16 cellular contexts compared by ENCODE assay signal in genomic region chr18:54780285-54780861, GRCh38. TPM values are rescaled to one million over a fixed set of nuclear protein-coding genes. Genes with fewer than 3 reads are reported as not detected.
DNase-seq lines count a peak whose midpoint lies in the region; ATAC-seq, FAIRE-seq and TF ChIP-seq lines count a peak whose summit lies in the region.
"Had no signal": no experiment of that assay in that cellular context is flagged by ENCODE, and none has a peak within 500 bp of the region (broad histone marks: within the 10 kb centered on the region; RNA-seq: fewer than 3 reads in every experiment).

No MANE protein-coding gene starts in this region.

- no peaks in the 10 kb centered on the region for H3K23me2 ChIP-seq in H1 (ENCODE audit: low read depth, low read length)

- H4K8ac ChIP-seq in H1 (ENCODE audit: extremely low read depth, insufficient read depth, low read length) = no peak overlapping the region

- H3K4ac ChIP-seq in H1 (replicated peaks; ENCODE audit: insufficient read length, low read depth, low read length) = no peak overlapping the region

- no peaks in the 10 kb centered on the region for H3K27me3 Mint-ChIP-seq in MCF 10A (ENCODE audit: insufficient read depth, unreplicated experiment)
- H3K27me3 Mint-ChIP-seq: CD4-positive, alpha-beta T cell had no signal

- TF ChIP-seq EP300 in H1 (IDR thresholded peaks at IDR 0.05; ENCODE audit: borderline replicate concordance in 1 of 2, low read depth in 2 of 2, low read length in 2 of 2) = no peak

- H4K91ac ChIP-seq in H1 (replicated peaks; ENCODE audit: insufficient read length, low read length) = no peak overlapping the region

- CTCF ChIA-PET in mammary epithelial cell (lab: Charles Lee; ENCODE audit: low non-redundant PET) (no interaction called here), MCF 10A (lab: Yijun Ruan, JAX) (no interaction called here), H1 (lab: Charles Lee; ENCODE audit: partially characterized antibody) (interaction anchor here (0.6 kb wide), 1 partner anchor 590 kb away, joined by 3 read pairs; no protein-coding TSS in a partner anchor)

- H4K5ac ChIP-seq in H1 (ENCODE audit: insufficient read length, low read depth, low read length) = no peak overlapping the region

- DNase-seq in mammary epithelial cell (no peak), MCF 10A (ENCODE audit: unreplicated experiment) (no peak), Kasumi-1 (lab: John Stamatoyannopoulos, UW) (peak; percentile 19 to 22), H1 (ENCODE audit: low read depth in 1 of 2, low spot score in 2 of 2) (no peak)
- DNase-seq in stimulated activated CD4-positive, alpha-beta T cell treated with anti-CD3 and anti-CD28 coated beads, Interleukin-12 subunit alpha, Interleukin-12 subunit beta, amount 100 ng/mL, for 4 hours = no peak
- DNase-seq: 8988T; C1 segment of cervical spinal cord; CD4-positive, alpha-beta T cell; DND-41; GDM1; GOT3 had no signal

- H3K4me1 ChIP-seq in mammary epithelial cell (ENCODE audit: insufficient read depth, low read length) (peaks cover 22% of the 10 kb centered on the region), H1 (replicated peaks in 1 of 4; ENCODE audit: control insufficient read depth in 3 of 4, insufficient read depth in 4 of 4, low read length in 3 of 4) (no peaks in the 10 kb centered on the region)

- no peak overlapping the region for H2AK5ac ChIP-seq in H1 (ENCODE audit: low read depth, low read length)

- H2BK15ac ChIP-seq in H1 (ENCODE audit: low read length) = no peak overlapping the region

- H3K4me3 ChIP-seq in mammary epithelial cell (replicated peaks in 1 of 3; ENCODE audit: insufficient read depth in 1 of 3, low read depth in 2 of 3, low read length in 3 of 3) (no peak overlapping the region), H1 (ENCODE audit: extremely low read depth in 1 of 4, insufficient read depth in 2 of 4, low read depth in 3 of 4, low read length in 4 of 4) (no peak overlapping the region)

- H3K9ac ChIP-seq in mammary epithelial cell (ENCODE audit: insufficient read depth, low read length) (no peak overlapping the region), H1 (replicated peaks in 1 of 4; ENCODE audit: extremely low read depth in 1 of 4, low read depth in 3 of 4, low read length in 3 of 4) (no peak overlapping the region)

- H3K4me3 Mint-ChIP-seq in MCF 10A (ENCODE audit: unreplicated experiment) = no peak overlapping the region
- H3K4me3 Mint-ChIP-seq: CD4-positive, alpha-beta T cell had no signal

- no peak overlapping the region for H3K18ac ChIP-seq in H1 (ENCODE audit: extremely low read depth, low read length)

- H2BK20ac ChIP-seq in H1 (ENCODE audit: low read length) = no peak overlapping the region

- intact Hi-C loops in mammary epithelial cell (cut with micrococcal nuclease) = no loop called here
- intact Hi-C loops in MCF 10A (cut with micrococcal nuclease) = no loop called here

- H3K27ac ChIP-seq in mammary epithelial cell (ENCODE audit: insufficient read depth, low read depth, low read length) (no peak overlapping the region), H1 (ENCODE audit: low read depth, low read length) (no peak overlapping the region)

- no peaks in the 10 kb centered on the region for H3K9me3 Mint-ChIP-seq in MCF 10A (ENCODE audit: unreplicated experiment)
- H3K9me3 Mint-ChIP-seq: CD4-positive, alpha-beta T cell had no signal

- in situ Hi-C loops in mammary epithelial cell (cut with MboI; ENCODE audit: low sequenced_read_pairs in 2 of 2) = no loop called here

- H2AFZ ChIP-seq in mammary epithelial cell (ENCODE audit: low read depth, low read length) (peak overlapping the region; percentile 73), H1 (ENCODE audit: low read length) (no peak overlapping the region)

- no peak for TF ChIP-seq CTCF in mammary epithelial cell (conservative IDR thresholded peaks at IDR 0.05 in 1 of 2, IDR thresholded peaks at IDR 0.05 in 1 of 2; ENCODE audit: extremely low read depth in 1 of 2, insufficient read depth in 1 of 2, low read depth in 1 of 2, low read length in 2 of 2)
- TF ChIP-seq CTCF in MCF 10A (IDR thresholded peaks at IDR 0.05; ENCODE audit: unreplicated experiment) = no peak
- no peak for TF ChIP-seq CTCF in H1 (IDR thresholded peaks at IDR 0.05; ENCODE audit: control extremely low read depth in 1 of 3, insufficient read depth in 1 of 3, low read depth in 1 of 3, low read length in 3 of 3)

- ATAC-seq in HG02798 (IDR thresholded peaks at IDR 0.05; ENCODE audit: poor library complexity, unreplicated experiment) (no peak), HG03097 (IDR thresholded peaks at IDR 0.05; ENCODE audit: low FRiP score, unreplicated experiment) (no peak)
- ATAC-seq: HCT116 had no signal

- WGBS in mammary epithelial cell (ENCODE audit: low coverage, missing lambda C conversion rate) = 86% methylated on average over 7 of the region's 11 CpGs
- WGBS in H1 (ENCODE audit: extremely low coverage in 1 of 2, insufficient coverage in 1 of 2, insufficient read length in 1 of 2, insufficient replicate concordance in 2 of 2, low coverage in 1 of 2, low lambda C conversion rate in 2 of 2, missing lambda C conversion rate in 1 of 2), 2 experiments = 79% methylated on average over 9 of the region's 11 CpGs; no CpG with 5 or more reads in 1 of the 2 experiments

- H3K79me1 ChIP-seq in H1 (ENCODE audit: low read depth, low read length) = no peaks in the 10 kb centered on the region

- H3K79me2 ChIP-seq in mammary epithelial cell (ENCODE audit: insufficient read depth, low read length) (no peaks in the 10 kb centered on the region), H1 (ENCODE audit: control insufficient read depth in 1 of 2, insufficient read depth in 2 of 2, low read length in 2 of 2) (no peaks in the 10 kb centered on the region)

- H3K56ac ChIP-seq in H1 (replicated peaks; ENCODE audit: insufficient read length, low read depth, low read length) = no peak overlapping the region

- no peaks in the 10 kb centered on the region for H3K36me3 ChIP-seq in mammary epithelial cell (ENCODE audit: insufficient read depth, low read length)
- no peaks in the 10 kb centered on the region for H3K36me3 ChIP-seq in H1 (ENCODE audit: control insufficient read depth in 2 of 4, insufficient read depth in 4 of 4, low read length in 3 of 4)

- POLR2A ChIA-PET in MCF 10A (lab: Yijun Ruan, JAX) = interaction anchor here (1.5 kb wide), 1 partner anchor 48 kb away, joined by 5 read pairs; the partner anchor contains the start of gene RAB27B
- POLR2A ChIA-PET in H1 (lab: Charles Lee; ENCODE audit: partially characterized antibody) = no interaction called here

- TF ChIP-seq POLR2A in H1 (IDR thresholded peaks at IDR 0.05; ENCODE audit: control extremely low read depth in 1 of 2, low read depth in 2 of 2, low read length in 2 of 2) = no peak

- BruUV-seq in mammary epithelial cell (replicated peaks; lab: Mats Ljungman, UMichigan) (no TSS peak), MCF 10A (replicated peaks; lab: Mats Ljungman, UMichigan) (no TSS peak)

- TF ChIP-seq RAD21 in H1 (IDR thresholded peaks at IDR 0.05 in 1 of 2, conservative IDR thresholded peaks at IDR 0.05 in 1 of 2; ENCODE audit: low read depth in 2 of 2, low read length in 2 of 2) = no peak

- no peak overlapping the region for H2BK5ac ChIP-seq in H1 (ENCODE audit: low read depth, low read length)

- no peaks in the 10 kb centered on the region for H3K9me3 ChIP-seq in mammary epithelial cell (replicated peaks; ENCODE audit: insufficient read depth, low read length)
- H3K9me3 ChIP-seq in H1 (ENCODE audit: insufficient read depth in 2 of 2, low read depth in 1 of 2, low read length in 1 of 2) = no peaks in the 10 kb centered on the region

- H3K4me2 ChIP-seq in mammary epithelial cell (ENCODE audit: insufficient read depth, low read depth, low read length) = no peak overlapping the region
- H3K4me2 ChIP-seq in H1 (ENCODE audit: insufficient read depth in 1 of 2, low read depth in 2 of 2, low read length in 2 of 2) = no peak overlapping the region

- no peak overlapping the region for H3K23ac ChIP-seq in H1 (ENCODE audit: insufficient read length)

- no peak overlapping the region for H2BK120ac ChIP-seq in H1 (replicated peaks; ENCODE audit: low read depth, low read length)

- H4K20me1 ChIP-seq in mammary epithelial cell (ENCODE audit: insufficient read depth, low read length) (no peaks in the 10 kb centered on the region), H1 (replicated peaks in 1 of 2; ENCODE audit: control insufficient read depth in 1 of 2, insufficient read depth in 2 of 2, low read length in 2 of 2) (no peaks in the 10 kb centered on the region)

- H3K4me1 Mint-ChIP-seq in MCF 10A (ENCODE audit: insufficient read depth, unreplicated experiment) = peaks cover 35% of the 10 kb centered on the region

- H3K14ac ChIP-seq in H1 (ENCODE audit: insufficient read length) = no peak overlapping the region

- no peaks in the 10 kb centered on the region for H3K36me3 Mint-ChIP-seq in MCF 10A (ENCODE audit: insufficient read depth, unreplicated experiment)

- H3K27ac Mint-ChIP-seq in MCF 10A (ENCODE audit: low read depth, unreplicated experiment) = no peak overlapping the region
- H3K27ac Mint-ChIP-seq: CD4-positive, alpha-beta T cell had no signal

- H3K27me3 ChIP-seq in mammary epithelial cell (ENCODE audit: insufficient read depth, low read length) = no peaks in the 10 kb centered on the region
- H3K27me3 ChIP-seq in H1 (replicated peaks in 1 of 4; ENCODE audit: control insufficient read depth in 3 of 4, extremely low read depth in 1 of 4, insufficient read depth in 3 of 4, low read length in 3 of 4) = no peaks in the 10 kb centered on the region

- no peak for FAIRE-seq in H1 (lab: Jason Lieb, UNC)
- FAIRE-seq: GM12892, GM19239 had no signal

- dilution Hi-C loops in mammary epithelial cell (cut with HindIII; ENCODE audit: low sequenced_read_pairs) = no loop called here

- 0 out of 2 replicates have a peak overlapping the region, but pooled peaks have one; percentile 29 for H2BK12ac ChIP-seq in H1 (ENCODE audit: low read depth, low read length)

TF ChIP-seq in H1, 55 proteins besides CTCF, POLR2A, EP300 and RAD21 (continues in another document):
- TF ChIP-seq HDAC6 (IDR thresholded peaks at IDR 0.05; ENCODE audit: low read depth, low read length) (no peak), KDM1A (IDR thresholded peaks at IDR 0.05; ENCODE audit: borderline replicate concordance, low read length) (no peak), CEBPB (IDR thresholded peaks at IDR 0.05; ENCODE audit: low read depth, low read length) (no peak), SUZ12 (IDR thresholded peaks at IDR 0.05; ENCODE audit: low read length) (no peak)

RNA-seq across cellular contexts. Expression of gene RAB27B, which starts 47.9 kb away (rescaled TPM):
- total RNA-seq in mammary epithelial cell = 10 to 100 TPM in 1 of 2 donors, 1 to 10 TPM in 1; 1.8 to 19.3 TPM
- polyA plus RNA-seq in mammary epithelial cell = 2.5 TPM
- polyA minus RNA-seq in mammary epithelial cell = 7.6 TPM
- total RNA-seq in MCF 10A (2022) = 32.2 and 73.5 TPM in 2 replicates
- total RNA-seq in H1 (2021; fragmentation: NEBNext Ultra II Directional; extraction: Animal tissue kit (Norgen Biotek cat#: 25700)) = 0.33 and 0.60 TPM in 2 replicates
- polyA plus RNA-seq in H1 (2011; rRNA removed) = 0.03 and 0.05 TPM in 2 replicates
- polyA plus RNA-seq in H1 (2011; cell fraction: cytosol; rRNA removed) = 0.05 TPM
- polyA plus RNA-seq in H1 (2011; cell fraction: nucleus; rRNA removed) = 0.01 TPM
- polyA plus RNA-seq in H1 (2012, experiment 1 of 2) = 0.18 TPM in 1 of 4 replicates, not detected in the others
- 0.01 TPM for polyA plus RNA-seq in H1 (2012, experiment 2 of 2)
- polyA plus RNA-seq in H1 (2013, experiment 1 of 2) = 0.41 TPM
- 0.24 TPM for polyA plus RNA-seq in H1 (2013, experiment 2 of 2)
- polyA minus RNA-seq in H1 (2011; rRNA and poly(A)+ RNA removed) = 0.09 and 0.61 TPM in 2 replicates
- not detected for polyA minus RNA-seq in H1 (2011; cell fraction: cytosol; rRNA and poly(A)+ RNA removed)
- polyA minus RNA-seq in H1 (2011; cell fraction: nucleus; rRNA and poly(A)+ RNA removed) = 0.30 TPM

Comparison
In these comparisons a context has a peak if more than half of its experiments do, and no peak if none do; other contexts are left out.
1. DNase-seq: peak in Kasumi-1 (2 of 2); none in mammary epithelial cell (single experiment), MCF 10A (single experiment), H1 (0 of 2) and stimulated activated CD4-positive, alpha-beta T cell treated with anti-CD3 and anti-CD28 coated beads, Interleukin-12 subunit alpha, Interleukin-12 subunit beta, amount 100 ng/mL, for 4 hours (single experiment).